In genomic region chr6:147930743-147931142, GRCh38 we compare ENCODE assay signal across 2 cellular contexts.
TF ChIP-seq lines count a peak whose summit lies in the region.

No MANE protein-coding gene starts in this region.

TF ChIP-seq in GM23338, 12 proteins besides CTCF, POLR2A, EP300 and RAD21:
- no peak for TF ChIP-seq ZNF331 (CRISPR knock-in tag; IDR thresholded peaks at IDR 0.05; ENCODE audit: low read depth)
- TF ChIP-seq POLR2AphosphoS5 (IDR thresholded peaks at IDR 0.05; ENCODE audit: low read depth): no peak
- TF ChIP-seq ZNF462 (CRISPR knock-in tag; IDR thresholded peaks at IDR 0.05): no peak
- no peak for TF ChIP-seq ETS1 (IDR thresholded peaks at IDR 0.05)
- TF ChIP-seq EZH2phosphoT487 (IDR thresholded peaks at IDR 0.05; ENCODE audit: unreplicated experiment): no peak
- TF ChIP-seq REST (IDR thresholded peaks at IDR 0.05; ENCODE audit: unreplicated experiment): no peak
- TF ChIP-seq EZH2 (IDR thresholded peaks at IDR 0.05; ENCODE audit: low read depth, unreplicated experiment): no peak

TF ChIP-seq in H1, 55 proteins besides CTCF, POLR2A, EP300 and RAD21:
- TF ChIP-seq CHD7 (IDR thresholded peaks at IDR 0.05; ENCODE audit: insufficient replicate concordance, low read length): no peak
- no peak for TF ChIP-seq RXRA (IDR thresholded peaks at IDR 0.05; ENCODE audit: insufficient read depth, low read depth, low read length)
- TF ChIP-seq CEBPB (IDR thresholded peaks at IDR 0.05; ENCODE audit: low read depth, low read length): no peak
- no peak for TF ChIP-seq HDAC2 (IDR thresholded peaks at IDR 0.05; ENCODE audit: borderline replicate concordance in 1 of 2, low read depth in 2 of 2, low read length in 2 of 2)
- no peak for TF ChIP-seq RFX5 (IDR thresholded peaks at IDR 0.05; ENCODE audit: borderline replicate concordance, low read depth, low read length)
- no peak for TF ChIP-seq TCF12 (IDR thresholded peaks at IDR 0.05; ENCODE audit: low read depth, low read length)
- no peak for TF ChIP-seq E2F6 (IDR thresholded peaks at IDR 0.05)
- no peak for TF ChIP-seq JUN (IDR thresholded peaks at IDR 0.05; ENCODE audit: low read depth, low read length)
- no peak for TF ChIP-seq SAP30 (IDR thresholded peaks at IDR 0.05; ENCODE audit: insufficient read depth, insufficient replicate concordance, low read length)
TF ChIP-seq in H1: peak in this region for 0.
